Comparison of ENCODE assay signal across 15 cellular contexts in genomic region chr20:62025394-62025793, GRCh38. TPM values are rescaled to one million over a fixed set of nuclear protein-coding genes. Genes with fewer than 3 reads are reported as not detected.
A peak's percentile ranks its signal among the peaks of the same experiment; 100 is the strongest.
DNase-seq lines count a peak whose midpoint lies in the region; ATAC-seq and TF ChIP-seq lines count a peak whose summit lies in the region.
"Had no signal": no experiment of that assay in that cellular context is flagged by ENCODE, and none has a peak within 500 bp of the region (broad histone marks: within the 10 kb centered on the region; RNA-seq: fewer than 3 reads in every experiment).

No MANE protein-coding gene starts in this region.

- H3K9me3 ChIP-seq in SK-N-MC (ENCODE audit: low read depth, low read length) = no peaks in the 10 kb centered on the region
- no peaks in the 10 kb centered on the region for H3K9me3 ChIP-seq in hepatocyte (ENCODE audit: low read depth)
- H3K9me3 ChIP-seq in upper lobe of right lung = no peaks in the 10 kb centered on the region

- WGBS in hepatocyte (ENCODE audit: low lambda C conversion rate, missing lambda C conversion rate) = 65% methylated on average over 8 of the region's 8 CpGs

- H3K27ac ChIP-seq in SK-N-MC (peak overlapping the region; percentile 74), hepatocyte (no peak overlapping the region), upper lobe of right lung (no peak overlapping the region)

- peaks cover 8% of the 10 kb centered on the region for H3K4me1 ChIP-seq in hepatocyte (ENCODE audit: insufficient read depth)
- peaks cover 24% of the 10 kb centered on the region for H3K4me1 ChIP-seq in upper lobe of right lung

- peaks cover 72% of the 10 kb centered on the region for H4K20me1 ChIP-seq in hepatocyte (ENCODE audit: insufficient read depth, poor library complexity, severe bottlenecking)

- H3K27ac Mint-ChIP-seq in stimulated activated naive CD8-positive, alpha-beta T cell treated with anti-CD3 and anti-CD28 coated beads, Interleukin-15, Interleukin-2, amounts not matched to agents 100 ng/mL and 50 ng/mL, for 24 hours = peak overlapping the region; percentile 69

- no peak overlapping the region for H3K4me3 Mint-ChIP-seq in stimulated activated naive CD8-positive, alpha-beta T cell treated with anti-CD3 and anti-CD28 coated beads, Interleukin-15, Interleukin-2, amounts not matched to agents 100 ng/mL and 50 ng/mL, for 24 hours

- H3K36me3 Mint-ChIP-seq in stimulated activated naive CD8-positive, alpha-beta T cell treated with anti-CD3 and anti-CD28 coated beads, Interleukin-15, Interleukin-2, amounts not matched to agents 100 ng/mL and 50 ng/mL, for 24 hours (ENCODE audit: low read depth) = peaks cover 14% of the 10 kb centered on the region

- TF ChIP-seq CTCF in hepatocyte (IDR thresholded peaks at IDR 0.05; ENCODE audit: poor library complexity) (no peak), upper lobe of right lung (IDR thresholded peaks at IDR 0.05) (no peak)

- peak overlapping the region; percentile 52 for H3K4me2 ChIP-seq in hepatocyte

- H3K79me2 ChIP-seq in hepatocyte = peaks cover 100% of the 10 kb centered on the region

- H3K27me3 ChIP-seq in hepatocyte (no peaks in the 10 kb centered on the region), upper lobe of right lung (no peaks in the 10 kb centered on the region)

- H3K9me3 Mint-ChIP-seq in stimulated activated naive CD8-positive, alpha-beta T cell treated with anti-CD3 and anti-CD28 coated beads, Interleukin-15, Interleukin-2, amounts not matched to agents 100 ng/mL and 50 ng/mL, for 24 hours = no peaks in the 10 kb centered on the region

- H3K9me2 ChIP-seq in hepatocyte (replicated peaks; ENCODE audit: insufficient read depth) = no peaks in the 10 kb centered on the region

- peaks cover 34% of the 10 kb centered on the region for H3K4me1 Mint-ChIP-seq in stimulated activated naive CD8-positive, alpha-beta T cell treated with anti-CD3 and anti-CD28 coated beads, Interleukin-15, Interleukin-2, amounts not matched to agents 100 ng/mL and 50 ng/mL, for 24 hours (ENCODE audit: low read depth)

- no peaks in the 10 kb centered on the region for H3K27me3 Mint-ChIP-seq in stimulated activated naive CD8-positive, alpha-beta T cell treated with anti-CD3 and anti-CD28 coated beads, Interleukin-15, Interleukin-2, amounts not matched to agents 100 ng/mL and 50 ng/mL, for 24 hours

- no peak for ATAC-seq in stimulated activated naive CD8-positive, alpha-beta T cell treated with anti-CD3 and anti-CD28 coated beads, Interleukin-15, Interleukin-2, amounts not matched to agents 100 U/mL and 50 U/mL, for 24 hours
- ATAC-seq in upper lobe of right lung = peak; percentile 9
- no peak for ATAC-seq in GM21825 (IDR thresholded peaks at IDR 0.05; ENCODE audit: unreplicated experiment)

- H3K36me3 ChIP-seq in SK-N-MC (ENCODE audit: insufficient read depth, low read length) (no peaks in the 10 kb centered on the region), hepatocyte (replicated peaks; ENCODE audit: insufficient read depth, low read depth) (no peaks in the 10 kb centered on the region), upper lobe of right lung (no peaks in the 10 kb centered on the region)

- intact Hi-C loops in upper lobe of right lung (cut with DNase I) = loop anchor here (10.0 kb wide), 1 partner anchor 109 kb away; no protein-coding TSS in a partner anchor

- no peak for DNase-seq in stimulated activated naive CD8-positive, alpha-beta T cell treated with anti-CD3 and anti-CD28 coated beads, Interleukin-15, Interleukin-2, amounts not matched to agents 100 U/mL and 50 U/mL, for 24 hours
- DNase-seq in SK-N-MC (ENCODE audit: low read depth, low spot score) (no peak), hepatocyte (ENCODE audit: low spot score) (no peak), upper lobe of right lung (no peak), NOMO-1 treated with dmso at 0.1 percent for 144 hours (lab: John Stamatoyannopoulos, UW; ENCODE audit: unreplicated experiment) (no peak), NCI-H2227 (lab: John Stamatoyannopoulos, UW; ENCODE audit: unreplicated experiment) (no peak)
- DNase-seq: activated CD8-positive, alpha-beta memory T cell treated with anti-CD3 and anti-CD28 coated beads for 24 hours; H7; NCI-H345; stimulated activated CD4-positive, alpha-beta T cell treated with anti-CD3 and anti-CD28 coated beads, Interleukin-2, amount 100 ng/mL, for 48 hours; stimulated activated naive CD4-positive, alpha-beta T cell treated with Interleukin-2 at 50 U/mL for 16 hours; T1000 had no signal

- H3K9ac ChIP-seq in SK-N-MC (ENCODE audit: insufficient read length) = no peak overlapping the region

- no peak overlapping the region for H2AFZ ChIP-seq in hepatocyte

- H3K4me3 ChIP-seq in SK-N-MC (peak overlapping the region; percentile 65), hepatocyte (no peak overlapping the region), upper lobe of right lung (no peak overlapping the region)
- H3K4me3 ChIP-seq: lung had no signal

RNA-seq across cellular contexts. Expression of gene TAF4, which starts 40.3 kb away (rescaled TPM):
- 6.6 and 7.5 TPM in 2 replicates for total RNA-seq in hepatocyte
- 2.9 and 3.3 TPM in 2 replicates for polyA plus RNA-seq in hepatocyte
- 19.6 TPM for total RNA-seq in upper lobe of right lung
